ENCODE assay signal across 8 cellular contexts in genomic region chr4:25234390-25235367, GRCh38. TPM values are rescaled to one million over a fixed set of nuclear protein-coding genes. Genes with fewer than 3 reads are reported as not detected.
DNase-seq lines count a peak whose midpoint lies in the region; ATAC-seq, FAIRE-seq and TF ChIP-seq lines count a peak whose summit lies in the region.

No MANE protein-coding gene starts in this region.

- intact Hi-C loops in upper lobe of right lung (cut with DNase I): no loop called here

- DNase-seq in EH (ENCODE audit: low read depth) (peak; percentile 86), RCC 7860 (ENCODE audit: low spot score) (peak; percentile 75), activated gamma-delta T cell (lab: John Stamatoyannopoulos, UW) (peak; percentile 25), fibroblast of the conjunctiva (ENCODE audit: low read depth) (peak; percentile 74), nephron progenitor cell (peak; percentile 66), upper lobe of right lung (peak; percentile 80)

- peak; percentile 78 for FAIRE-seq in RCC 7860 (lab: Jason Lieb, UNC)

- H3K4me3 ChIP-seq in HUES48 (ENCODE audit: low read depth, low read length) (peak overlapping the region; percentile 93), upper lobe of right lung (peak overlapping the region; percentile 95)

- peaks cover 42% of the 10 kb centered on the region for H3K36me3 Mint-ChIP-seq in nephron progenitor cell (ENCODE audit: low read depth)

- TF ChIP-seq CTCF in nephron progenitor cell (IDR thresholded peaks at IDR 0.05) (peak; percentile 37), upper lobe of right lung (IDR thresholded peaks at IDR 0.05) (peak; percentile 64)

- H3K27ac ChIP-seq in HUES48 (ENCODE audit: low read depth, low read length): peak overlapping the region; percentile 78
- peak overlapping the region; percentile 96 for H3K27ac ChIP-seq in upper lobe of right lung

- peaks cover 14% of the 10 kb centered on the region for H3K9me3 ChIP-seq in HUES48 (ENCODE audit: control insufficient read depth, insufficient read depth, low read length)
- no peaks in the 10 kb centered on the region for H3K9me3 ChIP-seq in upper lobe of right lung

- H3K27me3 ChIP-seq in HUES48 (ENCODE audit: control insufficient read depth, insufficient read depth, low read length) (0 out of 2 replicates have a peak, but pooled peaks cover 7% of the 10 kb centered on the region), upper lobe of right lung (no peaks in the 10 kb centered on the region)

- peaks cover 11% of the 10 kb centered on the region for H3K4me1 ChIP-seq in HUES48 (ENCODE audit: control insufficient read depth, insufficient read depth, low read length)
- H3K4me1 ChIP-seq in upper lobe of right lung: peaks cover 13% of the 10 kb centered on the region

- no peaks in the 10 kb centered on the region for H3K36me3 ChIP-seq in HUES48 (ENCODE audit: control insufficient read depth, insufficient read depth, low read length)
- H3K36me3 ChIP-seq in upper lobe of right lung: no peaks in the 10 kb centered on the region

- no peak overlapping the region for H3K27ac Mint-ChIP-seq in nephron progenitor cell

- peak overlapping the region; percentile 90 for H3K9ac ChIP-seq in HUES48 (ENCODE audit: low read depth, low read length)

- peak; percentile 73 for ATAC-seq in GM21528 (IDR thresholded peaks at IDR 0.05; ENCODE audit: low FRiP score, unreplicated experiment)
- ATAC-seq in upper lobe of right lung: peak; percentile 74

- H3K9me3 Mint-ChIP-seq in nephron progenitor cell: peaks cover 70% of the 10 kb centered on the region

- peak overlapping the region; percentile 89 for H3K4me3 Mint-ChIP-seq in nephron progenitor cell

- H3K4me1 Mint-ChIP-seq in nephron progenitor cell: peaks cover 15% of the 10 kb centered on the region

- peaks cover 14% of the 10 kb centered on the region for H3K27me3 Mint-ChIP-seq in nephron progenitor cell (ENCODE audit: low read depth, poor library complexity)

RNA-seq across cellular contexts. Expression of gene PI4K2B, which starts 0.8 kb away (rescaled TPM):
- total RNA-seq in upper lobe of right lung: 21.8 TPM

Comparison
In these comparisons a context has a peak if more than half of its experiments do, and no peak if none do; other contexts are left out.
1. Peak in every context shown above with its lines: DNase-seq, ATAC-seq, H3K4me3 ChIP-seq and H3K27ac ChIP-seq.
2. DNase-seq: peak in every context shown above with its lines; median percentile 86 in EH; 80 in upper lobe of right lung; 75 in RCC 7860; 74 in fibroblast of the conjunctiva; 66 in nephron progenitor cell; 25 in activated gamma-delta T cell.